22 cellular contexts compared by ENCODE assay signal in genomic region chr2:2940702-2941655, GRCh38.
"Had no signal": no experiment of that assay in that cellular context is flagged by ENCODE, and none has a peak within 500 bp of the region (broad histone marks: within the 10 kb centered on the region; RNA-seq: fewer than 3 reads in every experiment).

No MANE protein-coding gene starts in this region.

- H3K27me3 Mint-ChIP-seq: activated B cell treated with CpG ODN at 0.5 μM for 24 hours; activated CD4-positive, alpha-beta T cell treated with anti-CD3 and anti-CD28 coated beads, Interleukin-2, amount 10 ng/mL, durations not matched to agents 24 days and 14 days; central memory CD8-positive, alpha-beta T cell had no signal

- H3K4me3 Mint-ChIP-seq: activated B cell treated with CpG ODN at 0.5 μM for 24 hours; activated CD4-positive, alpha-beta T cell treated with anti-CD3 and anti-CD28 coated beads, Interleukin-2, amount 10 ng/mL, durations not matched to agents 24 days and 14 days; central memory CD8-positive, alpha-beta T cell; memory B cell; neural crest cell; stimulated activated effector memory CD8-positive, alpha-beta T cell treated with anti-CD3 and anti-CD28 coated beads, Interleukin-12 subunit alpha, Interleukin-12 subunit beta, amount 100 ng/mL, for 72 hours; T-helper 2 cell treated with Interferon-gamma antibody and Interleukin-4, amounts not matched to agents 5 μg/mL and 100 μg/mL, for 36 hours had no signal

- H3K4me3 ChIP-seq: ascending aorta, colonic mucosa, gastroesophageal sphincter, heart left ventricle, psoas muscle, stomach, vagina had no signal

- DNase-seq: activated B cell treated with CpG ODN at 0.5 μM for 24 hours; activated CD8-positive, alpha-beta memory T cell treated with anti-CD3 and anti-CD28 coated beads, Interleukin-2, amount 50 U/mL, for 48 hours; activated effector memory CD4-positive, alpha-beta T cell treated with Interleukin-2 at 50 U/mL for 16 hours; activated naive CD4-positive, alpha-beta T cell treated with anti-CD3 and anti-CD28 coated beads, Interleukin-2, amount 50 U/mL, for 16 hours; activated T-cell treated with anti-CD3 and anti-CD28 coated beads, Interleukin-2, amount 50 U/mL, for 48 hours; colonic mucosa; heart left ventricle; kidney glomerular epithelial cell; psoas muscle; stimulated activated CD4-positive, alpha-beta T cell treated with anti-CD3 and anti-CD28 coated beads, Interleukin-4, amount 100 ng/mL, for 24 hours; stomach; trophoblast cell had no signal

- H3K36me3 Mint-ChIP-seq: stimulated activated effector memory CD8-positive, alpha-beta T cell treated with anti-CD3 and anti-CD28 coated beads, Interleukin-12 subunit alpha, Interleukin-12 subunit beta, amount 100 ng/mL, for 72 hours had no signal

- H3K27ac Mint-ChIP-seq: activated B cell treated with CpG ODN at 0.5 μM for 24 hours; activated CD4-positive, alpha-beta T cell treated with anti-CD3 and anti-CD28 coated beads, Interleukin-2, amount 10 ng/mL, durations not matched to agents 24 days and 14 days; memory B cell; stimulated activated effector memory CD8-positive, alpha-beta T cell treated with anti-CD3 and anti-CD28 coated beads, Interleukin-12 subunit alpha, Interleukin-12 subunit beta, amount 100 ng/mL, for 72 hours; T-helper 2 cell treated with Interferon-gamma antibody and Interleukin-4, amounts not matched to agents 5 μg/mL and 100 μg/mL, for 36 hours had no signal

- H3K4me1 Mint-ChIP-seq: activated B cell treated with CpG ODN at 0.5 μM for 24 hours; activated CD4-positive, alpha-beta T cell treated with anti-CD3 and anti-CD28 coated beads, Interleukin-2, amount 10 ng/mL, durations not matched to agents 24 days and 14 days; central memory CD8-positive, alpha-beta T cell; memory B cell; stimulated activated effector memory CD8-positive, alpha-beta T cell treated with anti-CD3 and anti-CD28 coated beads, Interleukin-12 subunit alpha, Interleukin-12 subunit beta, amount 100 ng/mL, for 72 hours had no signal

- ATAC-seq: gastroesophageal sphincter, heart left ventricle, psoas muscle, sciatic nerve had no signal
